2 cellular contexts compared by ENCODE assay signal in genomic region chr7:155782466-155782865, GRCh38.
TF ChIP-seq lines count a peak whose summit lies in the region.

No MANE protein-coding gene starts in this region.

TF ChIP-seq in GM12878, 131 proteins besides CTCF, POLR2A, EP300 and RAD21 (continues in another document):
- TF ChIP-seq ASH2L (IDR thresholded peaks at IDR 0.05; ENCODE audit: borderline replicate concordance, low read depth) (no peak), BCL11A (IDR thresholded peaks at IDR 0.05; ENCODE audit: low read depth, low read length) (no peak), ZNF384 (IDR thresholded peaks at IDR 0.05; ENCODE audit: borderline replicate concordance, low read depth, low read length) (no peak), MYC (IDR thresholded peaks at IDR 0.05; ENCODE audit: insufficient read depth, insufficient read length, insufficient replicate concordance, low read length, severe bottlenecking) (no peak), BCLAF1 (IDR thresholded peaks at IDR 0.05) (no peak), NRF1 (conservative IDR thresholded peaks at IDR 0.05; ENCODE audit: low read depth, low read length) (no peak), ZSCAN29 (IDR thresholded peaks at IDR 0.05) (no peak), STAT1 (conservative IDR thresholded peaks at IDR 0.05) (no peak), MXI1 (IDR thresholded peaks at IDR 0.05; ENCODE audit: low read depth, low read length) (no peak), TARDBP (IDR thresholded peaks at IDR 0.05; ENCODE audit: borderline replicate concordance) (no peak), TBL1XR1 (IDR thresholded peaks at IDR 0.05; ENCODE audit: low read depth, low read length) (no peak), WRNIP1 (IDR thresholded peaks at IDR 0.05; ENCODE audit: borderline replicate concordance, low read depth, low read length) (no peak), PAX5 (IDR thresholded peaks at IDR 0.05; ENCODE audit: borderline replicate concordance, low read depth, low read length) (no peak), RBBP5 (conservative IDR thresholded peaks at IDR 0.05) (no peak), DPF2 (IDR thresholded peaks at IDR 0.05) (no peak)
- TF ChIP-seq, protein P1, sequence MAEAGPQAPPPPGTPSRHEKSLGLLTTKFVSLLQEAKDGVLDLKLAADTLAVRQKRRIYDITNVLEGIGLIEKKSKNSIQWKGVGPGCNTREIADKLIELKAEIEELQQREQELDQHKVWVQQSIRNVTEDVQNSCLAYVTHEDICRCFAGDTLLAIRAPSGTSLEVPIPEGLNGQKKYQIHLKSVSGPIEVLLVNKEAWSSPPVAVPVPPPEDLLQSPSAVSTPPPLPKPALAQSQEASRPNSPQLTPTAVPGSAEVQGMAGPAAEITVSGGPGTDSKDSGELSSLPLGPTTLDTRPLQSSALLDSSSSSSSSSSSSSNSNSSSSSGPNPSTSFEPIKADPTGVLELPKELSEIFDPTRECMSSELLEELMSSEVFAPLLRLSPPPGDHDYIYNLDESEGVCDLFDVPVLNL (IDR thresholded peaks at IDR 0.05; ENCODE audit: low read depth, low read length): no peak
- TF ChIP-seq, protein P2, sequence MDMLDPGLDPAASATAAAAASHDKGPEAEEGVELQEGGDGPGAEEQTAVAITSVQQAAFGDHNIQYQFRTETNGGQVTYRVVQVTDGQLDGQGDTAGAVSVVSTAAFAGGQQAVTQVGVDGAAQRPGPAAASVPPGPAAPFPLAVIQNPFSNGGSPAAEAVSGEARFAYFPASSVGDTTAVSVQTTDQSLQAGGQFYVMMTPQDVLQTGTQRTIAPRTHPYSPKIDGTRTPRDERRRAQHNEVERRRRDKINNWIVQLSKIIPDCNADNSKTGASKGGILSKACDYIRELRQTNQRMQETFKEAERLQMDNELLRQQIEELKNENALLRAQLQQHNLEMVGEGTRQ (IDR thresholded peaks at IDR 0.05; ENCODE audit: borderline replicate concordance, low read depth, low read length): no peak
- TF ChIP-seq, protein P3, sequence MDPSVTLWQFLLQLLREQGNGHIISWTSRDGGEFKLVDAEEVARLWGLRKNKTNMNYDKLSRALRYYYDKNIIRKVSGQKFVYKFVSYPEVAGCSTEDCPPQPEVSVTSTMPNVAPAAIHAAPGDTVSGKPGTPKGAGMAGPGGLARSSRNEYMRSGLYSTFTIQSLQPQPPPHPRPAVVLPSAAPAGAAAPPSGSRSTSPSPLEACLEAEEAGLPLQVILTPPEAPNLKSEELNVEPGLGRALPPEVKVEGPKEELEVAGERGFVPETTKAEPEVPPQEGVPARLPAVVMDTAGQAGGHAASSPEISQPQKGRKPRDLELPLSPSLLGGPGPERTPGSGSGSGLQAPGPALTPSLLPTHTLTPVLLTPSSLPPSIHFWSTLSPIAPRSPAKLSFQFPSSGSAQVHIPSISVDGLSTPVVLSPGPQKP (IDR thresholded peaks at IDR 0.05; ENCODE audit: low read depth, low read length): no peak

TF ChIP-seq in HepG2, 621 proteins besides CTCF, POLR2A, EP300 and RAD21:
- TF ChIP-seq, protein P4, sequence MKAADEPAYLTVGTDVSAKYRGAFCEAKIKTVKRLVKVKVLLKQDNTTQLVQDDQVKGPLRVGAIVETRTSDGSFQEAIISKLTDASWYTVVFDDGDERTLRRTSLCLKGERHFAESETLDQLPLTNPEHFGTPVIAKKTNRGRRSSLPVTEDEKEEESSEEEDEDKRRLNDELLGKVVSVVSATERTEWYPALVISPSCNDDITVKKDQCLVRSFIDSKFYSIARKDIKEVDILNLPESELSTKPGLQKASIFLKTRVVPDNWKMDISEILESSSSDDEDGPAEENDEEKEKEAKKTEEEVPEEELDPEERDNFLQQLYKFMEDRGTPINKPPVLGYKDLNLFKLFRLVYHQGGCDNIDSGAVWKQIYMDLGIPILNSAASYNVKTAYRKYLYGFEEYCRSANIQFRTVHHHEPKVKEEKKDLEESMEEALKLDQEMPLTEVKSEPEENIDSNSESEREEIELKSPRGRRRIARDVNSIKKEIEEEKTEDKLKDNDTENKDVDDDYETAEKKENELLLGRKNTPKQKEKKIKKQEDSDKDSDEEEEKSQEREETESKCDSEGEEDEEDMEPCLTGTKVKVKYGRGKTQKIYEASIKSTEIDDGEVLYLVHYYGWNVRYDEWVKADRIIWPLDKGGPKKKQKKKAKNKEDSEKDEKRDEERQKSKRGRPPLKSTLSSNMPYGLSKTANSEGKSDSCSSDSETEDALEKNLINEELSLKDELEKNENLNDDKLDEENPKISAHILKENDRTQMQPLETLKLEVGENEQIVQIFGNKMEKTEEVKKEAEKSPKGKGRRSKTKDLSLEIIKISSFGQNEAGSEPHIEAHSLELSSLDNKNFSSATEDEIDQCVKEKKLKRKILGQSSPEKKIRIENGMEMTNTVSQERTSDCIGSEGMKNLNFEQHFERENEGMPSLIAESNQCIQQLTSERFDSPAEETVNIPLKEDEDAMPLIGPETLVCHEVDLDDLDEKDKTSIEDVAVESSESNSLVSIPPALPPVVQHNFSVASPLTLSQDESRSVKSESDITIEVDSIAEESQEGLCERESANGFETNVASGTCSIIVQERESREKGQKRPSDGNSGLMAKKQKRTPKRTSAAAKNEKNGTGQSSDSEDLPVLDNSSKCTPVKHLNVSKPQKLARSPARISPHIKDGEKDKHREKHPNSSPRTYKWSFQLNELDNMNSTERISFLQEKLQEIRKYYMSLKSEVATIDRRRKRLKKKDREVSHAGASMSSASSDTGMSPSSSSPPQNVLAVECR (CRISPR knock-in tag; IDR thresholded peaks at IDR 0.05; ENCODE audit: borderline replicate concordance): no peak
- TF ChIP-seq MXD4 (CRISPR knock-in tag; IDR thresholded peaks at IDR 0.05): no peak
- peak; percentile 58 for TF ChIP-seq AGO2 (optimal IDR thresholded peaks at IDR 0.05; ENCODE audit: low read depth, low read length)
- no peak for TF ChIP-seq DR1 (CRISPR knock-in tag; IDR thresholded peaks at IDR 0.05)
- TF ChIP-seq RARA (CRISPR knock-in tag; IDR thresholded peaks at IDR 0.05): no peak
